In genomic region chr20:58388882-58389323, GRCh38 we compare ENCODE assay signal across 8 cellular contexts. TPM values are rescaled to one million over a fixed set of nuclear protein-coding genes. Genes with fewer than 3 reads are reported as not detected.
A peak's percentile ranks its signal among the peaks of the same experiment; 100 is the strongest.
DNase-seq lines count a peak whose midpoint lies in the region; ATAC-seq and TF ChIP-seq lines count a peak whose summit lies in the region.

Gene VAPB (plus strand): TSS chr20:58389229. CDS start chr20:58389460, 231 bp downstream.

- TF ChIP-seq CTCF in right lobe of liver (IDR thresholded peaks at IDR 0.05), result no peak

- H3K4me1 ChIP-seq in right lobe of liver, result peaks cover 0 to 13% (median 5%) of the 10 kb centered on the region in 4 donors

- no peaks in the 10 kb centered on the region for H3K27me3 ChIP-seq in right lobe of liver

- H3K4me3 ChIP-seq in right lobe of liver, result peak within 1 kb of the TSS; percentile 82 to 96 (median 88)

- peak within 1 kb of the TSS; percentile 89 to 93 (median 89) for H3K27ac ChIP-seq in right lobe of liver

- no peaks in the 10 kb centered on the region for H3K36me3 ChIP-seq in right lobe of liver

- DNase-seq in CD1c-positive myeloid dendritic cell (ENCODE audit: extremely low spot score) (peak; percentile 100), NCI-H82 (lab: John Stamatoyannopoulos, UW) (peak; percentile 97), dermis blood vessel endothelial cell (peak; percentile 98), right lobe of liver (peak; percentile 97 to 98 (median 97))
- DNase-seq in activated CD4-positive, alpha-beta T cell treated with anti-CD3 and anti-CD28 coated beads, Interleukin-2, amount 50 U/mL, for 48 hours, result peak; percentile 92 to 94
- DNase-seq in stimulated activated CD4-positive, alpha-beta T cell treated with anti-CD3 and anti-CD28 coated beads, Interleukin-4, amount 100 ng/mL, for 24 hours, result peak; percentile 96

- H3K9me3 ChIP-seq in right lobe of liver, result no peaks in the 10 kb centered on the region

- WGBS in right lobe of liver (ENCODE audit: insufficient coverage, low coverage, low lambda C conversion rate, missing lambda C conversion rate), result under 1% methylated on average over 17 of the region's 51 CpGs

- peak; percentile 97 for ATAC-seq in GM19397 (IDR thresholded peaks at IDR 0.05; ENCODE audit: unreplicated experiment)
- peak; percentile 85 for ATAC-seq in HG03565 (IDR thresholded peaks at IDR 0.05; ENCODE audit: unreplicated experiment)
- ATAC-seq in right lobe of liver, result peak; percentile 98 to 99 (median 99)

- intact Hi-C loops in right lobe of liver (cut with DNase I), result no loop called here

- TF ChIP-seq POLR2A in right lobe of liver (IDR thresholded peaks at IDR 0.05), result peak; percentile 88

RNA-seq across cellular contexts. Expression of gene VAPB, which starts in this region (rescaled TPM):
- 16.5 and 26.5 TPM in 2 replicates for total RNA-seq in dermis blood vessel endothelial cell
- total RNA-seq in right lobe of liver, result 10 to 100 TPM; 17.5 to 42.9 (median 31.4) TPM

Comparison
In these comparisons a context has a peak if more than half of its experiments do, and no peak if none do; other contexts are left out.
1. Peak in every context shown above with its lines: DNase-seq, ATAC-seq, H3K4me3 ChIP-seq and H3K27ac ChIP-seq.